2 cellular contexts compared by ENCODE assay signal in genomic region chr1:227453962-227454361, GRCh38.
TF ChIP-seq lines count a peak whose summit lies in the region.

No MANE protein-coding gene starts in this region.

TF ChIP-seq in IMR-90, 13 proteins besides CTCF, POLR2A, EP300 and RAD21 (continued from another document):
- TF ChIP-seq ELK1 (IDR thresholded peaks at IDR 0.05; ENCODE audit: borderline replicate concordance, low read depth, low read length) = no peak

TF ChIP-seq in SK-N-SH treated with all-trans-retinoic acid at 6 μM for 48 hours, 23 proteins besides CTCF, POLR2A, EP300 and RAD21 (continued from another document):
- TF ChIP-seq CSRNP3 (CRISPR knock-in tag; IDR thresholded peaks at IDR 0.05) (no peak), OSR1 (CRISPR knock-in tag; IDR thresholded peaks at IDR 0.05) (no peak), ZNF8 (CRISPR knock-in tag; IDR thresholded peaks at IDR 0.05) (no peak), POU6F1 (CRISPR knock-in tag; IDR thresholded peaks at IDR 0.05; ENCODE audit: borderline replicate concordance, low read depth) (no peak), CREB5 (CRISPR knock-in tag; IDR thresholded peaks at IDR 0.05; ENCODE audit: low read depth) (no peak), ZFP3 (CRISPR knock-in tag; IDR thresholded peaks at IDR 0.05) (no peak), PATZ1 (CRISPR knock-in tag; IDR thresholded peaks at IDR 0.05; ENCODE audit: borderline replicate concordance) (no peak), ZFP30 (CRISPR knock-in tag; IDR thresholded peaks at IDR 0.05) (no peak), ISL1 (CRISPR knock-in tag; IDR thresholded peaks at IDR 0.05) (no peak), CSDC2 (CRISPR knock-in tag; IDR thresholded peaks at IDR 0.05) (no peak), RARB (CRISPR knock-in tag; IDR thresholded peaks at IDR 0.05) (no peak), BACH2 (CRISPR knock-in tag; IDR thresholded peaks at IDR 0.05; ENCODE audit: borderline replicate concordance) (no peak)
